In the genomic region with DNA sequence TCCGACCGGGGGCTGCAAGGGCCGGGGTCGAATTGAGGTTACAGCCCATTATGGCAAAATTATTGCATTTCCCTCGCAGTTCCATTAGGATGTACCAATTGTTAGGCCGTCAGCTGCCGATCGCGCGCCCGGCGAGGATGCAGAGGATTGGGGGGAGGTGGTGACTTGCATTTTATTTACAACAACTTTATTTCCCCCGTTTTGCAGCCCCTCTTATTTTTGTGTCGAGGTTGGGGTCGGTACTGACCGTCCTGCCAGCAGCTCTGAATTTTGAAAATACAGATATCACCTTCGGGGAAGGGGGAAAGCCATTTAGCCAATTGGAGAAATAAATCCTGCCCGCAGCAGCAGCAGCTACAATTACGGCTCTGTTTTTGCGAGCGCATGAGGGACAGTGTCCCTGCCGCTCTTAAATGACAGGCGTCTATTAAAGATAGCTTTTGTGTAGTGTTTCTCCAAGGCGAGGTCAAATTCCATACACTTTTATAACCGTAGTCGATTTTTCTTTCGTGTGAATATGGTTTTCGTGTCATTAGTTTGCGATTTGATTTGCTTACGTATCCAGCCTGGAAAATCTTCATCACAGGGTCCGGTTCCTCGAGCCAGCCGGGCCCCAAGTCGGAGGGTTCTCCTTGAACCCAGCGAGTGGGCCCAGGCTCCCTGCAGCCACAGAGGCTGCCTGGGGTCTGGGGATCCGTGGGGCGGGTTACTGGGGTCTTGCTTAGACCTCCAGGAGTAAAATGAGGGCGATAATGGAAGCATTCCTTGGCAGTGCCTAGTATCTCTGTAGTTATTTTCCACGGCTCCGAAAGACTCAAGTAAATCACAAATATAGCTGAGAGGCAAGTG, we compare ENCODE assay signal across 16 cellular contexts. TPM values are rescaled to one million over a fixed set of nuclear protein-coding genes. Genes with fewer than 3 reads are reported as not detected.
DNase-seq lines count a peak whose midpoint lies in the region; ATAC-seq and TF ChIP-seq lines count a peak whose summit lies in the region.
"Had no signal": no experiment of that assay in that cellular context is flagged by ENCODE, and none has a peak within 500 bp of the region (broad histone marks: within the 10 kb centered on the region; RNA-seq: fewer than 3 reads in every experiment).

No MANE protein-coding gene starts in this region.

- no peak overlapping the region for H3K27ac ChIP-seq in HUES6 (ENCODE audit: low read depth, low read length)
- H3K27ac ChIP-seq in lower lobe of right lung, result peak overlapping the region; percentile 89
- H3K27ac ChIP-seq in testis, result no peak overlapping the region

- POLR2A ChIA-PET in naive thymus-derived CD8-positive, alpha-beta T cell (lab: Charles Lee), result interaction anchor here (1.4 kb wide), 1 partner anchor 11 kb away, joined by 4 read pairs; no protein-coding TSS in a partner anchor

- peaks cover 19% of the 10 kb centered on the region for H3K36me3 Mint-ChIP-seq in brain
- H3K36me3 Mint-ChIP-seq in naive thymus-derived CD8-positive, alpha-beta T cell, result no peaks in the 10 kb centered on the region

- peak overlapping the region; percentile 32 for H3K9ac ChIP-seq in HUES6 (ENCODE audit: low read length)

- H3K36me3 ChIP-seq in HUES6 (ENCODE audit: control insufficient read depth, insufficient read depth, low read length) (no peaks in the 10 kb centered on the region), lower lobe of right lung (no peaks in the 10 kb centered on the region), testis (ENCODE audit: low read depth, missing control alignments) (no peaks in the 10 kb centered on the region)

- 24 to 30% methylated on average over 35 to 40 of the region's 40 CpGs for WGBS in testis, 2 donors

- peak in 1 of 2 experiments; percentile 38 for TF ChIP-seq CTCF in brain (conservative IDR thresholded peaks at IDR 0.05)
- no peak for TF ChIP-seq CTCF in lower lobe of right lung (IDR thresholded peaks at IDR 0.05)
- TF ChIP-seq CTCF in testis (IDR thresholded peaks at IDR 0.05), result no peak

- peaks cover 24% of the 10 kb centered on the region; the same call in 1 of the 2 replicates for H3K4me1 ChIP-seq in HUES6 (ENCODE audit: control insufficient read depth, insufficient read depth, low read length)
- peaks cover 21% of the 10 kb centered on the region for H3K4me1 ChIP-seq in lower lobe of right lung
- peaks cover 4% of the 10 kb centered on the region for H3K4me1 ChIP-seq in testis

- TF ChIP-seq POLR2A in testis (IDR thresholded peaks at IDR 0.05), result no peak

- peaks cover 100% of the 10 kb centered on the region for H3K27me3 Mint-ChIP-seq in brain
- H3K27me3 Mint-ChIP-seq in naive thymus-derived CD8-positive, alpha-beta T cell, result peaks cover 29 to 75% (median 49%) of the 10 kb centered on the region in 5 donors
- H3K27me3 Mint-ChIP-seq in stimulated activated naive CD8-positive, alpha-beta T cell treated with anti-CD3 and anti-CD28 coated beads, Interleukin-15, amount 100 ng/mL, for 72 hours, result peaks cover 76% of the 10 kb centered on the region

- H3K4me3 ChIP-seq in HUES6 (ENCODE audit: low read depth, low read length), result peak overlapping the region; percentile 32; the same call in 1 of the 2 replicates
- H3K4me3 ChIP-seq in lower lobe of right lung, result peak overlapping the region; percentile 70
- peak overlapping the region in 1 of 2 donors; percentile 46 for H3K4me3 ChIP-seq in testis

- intact Hi-C loops in lower lobe of right lung (cut with DNase I) (loop anchor here (5.0 kb wide), 1 partner anchor 287 kb away; no protein-coding TSS in a partner anchor), testis (cut with DNase I; ENCODE audit: low total_unique reads) (no loop called here)

- peaks cover 0 to 29% (median 12%) of the 10 kb centered on the region in 5 experiments for H3K9me3 Mint-ChIP-seq in brain
- H3K9me3 Mint-ChIP-seq in naive thymus-derived CD8-positive, alpha-beta T cell, result peaks cover 0 to 2% (median 0%) of the 10 kb centered on the region in 9 donors
- no peaks in the 10 kb centered on the region for H3K9me3 Mint-ChIP-seq in stimulated activated naive CD8-positive, alpha-beta T cell treated with anti-CD3 and anti-CD28 coated beads, Interleukin-15, amount 100 ng/mL, for 72 hours
- H3K9me3 Mint-ChIP-seq: activated B cell treated with CpG ODN at 0.5 μM for 24 hours had no signal

- H3K4me3 Mint-ChIP-seq in brain, result peak overlapping the region in 3 of 5 experiments; percentile 79 to 92 (median 82)
- H3K4me3 Mint-ChIP-seq in naive thymus-derived CD8-positive, alpha-beta T cell, result no peak overlapping the region
- no peak overlapping the region for H3K4me3 Mint-ChIP-seq in stimulated activated naive CD8-positive, alpha-beta T cell treated with anti-CD3 and anti-CD28 coated beads, Interleukin-15, amount 100 ng/mL, for 72 hours

- no peak for DNase-seq in lower lobe of right lung
- peak; percentile 7 for DNase-seq in testis
- DNase-seq in naive thymus-derived CD8-positive, alpha-beta T cell, result no peak
- no peak for DNase-seq in stimulated activated naive CD8-positive, alpha-beta T cell treated with anti-CD3 and anti-CD28 coated beads, Interleukin-15, amount 100 ng/mL, for 72 hours
- DNase-seq in NCI-H446 treated with DMSO at 0.1 percent for 48 hours (lab: John Stamatoyannopoulos, UW), result no peak
- DNase-seq: activated B cell treated with CpG ODN at 0.5 μM for 24 hours; DMS153; hippocampal formation; naive thymus-derived CD4-positive, alpha-beta T cell; NCI-H2081 treated with DMSO at 0.1 percent for 48 hours; stimulated activated CD4-positive, alpha-beta T cell treated with anti-CD3 and anti-CD28 coated beads, Interleukin-4, amount 100 ng/mL, for 4 hours had no signal

- peaks cover 26% of the 10 kb centered on the region for H3K4me1 Mint-ChIP-seq in brain
- H3K4me1 Mint-ChIP-seq in naive thymus-derived CD8-positive, alpha-beta T cell, result peaks cover 7 to 15% (median 11%) of the 10 kb centered on the region in 4 donors
- peaks cover 9% of the 10 kb centered on the region for H3K4me1 Mint-ChIP-seq in stimulated activated naive CD8-positive, alpha-beta T cell treated with anti-CD3 and anti-CD28 coated beads, Interleukin-15, amount 100 ng/mL, for 72 hours

- no peak for ATAC-seq in lower lobe of right lung
- no peak for ATAC-seq in naive thymus-derived CD8-positive, alpha-beta T cell
- ATAC-seq in stimulated activated naive CD8-positive, alpha-beta T cell treated with anti-CD3 and anti-CD28 coated beads, Interleukin-15, amount 100 ng/mL, for 72 hours, result no peak
- no peak for ATAC-seq in HG03378 (IDR thresholded peaks at IDR 0.05; ENCODE audit: unreplicated experiment)
- ATAC-seq: Right ventricle myocardium inferior had no signal

- H3K27ac Mint-ChIP-seq in brain, result peak overlapping the region in 2 of 5 experiments; percentile 18 to 94
- no peak overlapping the region for H3K27ac Mint-ChIP-seq in naive thymus-derived CD8-positive, alpha-beta T cell
- H3K27ac Mint-ChIP-seq in stimulated activated naive CD8-positive, alpha-beta T cell treated with anti-CD3 and anti-CD28 coated beads, Interleukin-15, amount 100 ng/mL, for 72 hours, result no peak overlapping the region
- H3K27ac Mint-ChIP-seq: activated B cell treated with CpG ODN at 0.5 μM for 24 hours; naive thymus-derived CD4-positive, alpha-beta T cell had no signal

- H3K9me3 ChIP-seq in HUES6 (ENCODE audit: control insufficient read depth, insufficient read depth, low read depth, low read length) (no peaks in the 10 kb centered on the region), lower lobe of right lung (no peaks in the 10 kb centered on the region), testis (no peaks in the 10 kb centered on the region)
- H3K9me3 ChIP-seq: tibial artery had no signal

- H3K27me3 ChIP-seq in HUES6 (ENCODE audit: control insufficient read depth, insufficient read depth, low read length), result peaks cover 100% of the 10 kb centered on the region
- H3K27me3 ChIP-seq in lower lobe of right lung (ENCODE audit: low read depth), result peaks cover 73% of the 10 kb centered on the region
- no peaks in the 10 kb centered on the region for H3K27me3 ChIP-seq in testis
- H3K27me3 ChIP-seq: tibial artery had no signal

RNA-seq across cellular contexts. Expression of gene HOXA5, which starts 0.7 kb away (rescaled TPM):
- 25.3 TPM for polyA plus RNA-seq in brain (ENCODE audit: insufficient read depth, low read depth, low replicate concordance)
- 16.0 TPM for total RNA-seq in lower lobe of right lung
- under 1 TPM in 1 of 2 donors, not detected in 1; 0.63 TPM for total RNA-seq in testis
- 7.6 TPM for polyA plus RNA-seq in testis (ENCODE audit: insufficient read depth, low read depth, low replicate concordance)
- not detected for total RNA-seq in naive thymus-derived CD8-positive, alpha-beta T cell
- not detected for polyA plus RNA-seq in naive thymus-derived CD8-positive, alpha-beta T cell
- total RNA-seq: activated B cell treated with CpG ODN at 0.5 μM for 24 hours, Right ventricle myocardium inferior had no signal
- polyA plus RNA-seq: naive thymus-derived CD4-positive, alpha-beta T cell had no signal

RNA-seq across cellular contexts. Expression of gene HOXA6, which starts 3.4 kb away (rescaled TPM):
- polyA plus RNA-seq in brain (ENCODE audit: insufficient read depth, low read depth, low replicate concordance), result 14.9 TPM
- 4.6 TPM for total RNA-seq in lower lobe of right lung
- not detected for total RNA-seq in testis
- polyA plus RNA-seq in testis (ENCODE audit: insufficient read depth, low read depth, low replicate concordance), result 0.37 TPM
- not detected for total RNA-seq in naive thymus-derived CD8-positive, alpha-beta T cell
- not detected for polyA plus RNA-seq in naive thymus-derived CD8-positive, alpha-beta T cell
- total RNA-seq: activated B cell treated with CpG ODN at 0.5 μM for 24 hours, Right ventricle myocardium inferior had no signal
- polyA plus RNA-seq: naive thymus-derived CD4-positive, alpha-beta T cell had no signal

RNA-seq across cellular contexts. Expression of gene HOXA3, which starts 8.2 kb away (rescaled TPM):
- polyA plus RNA-seq in brain (ENCODE audit: insufficient read depth, low read depth, low replicate concordance) (2.0 TPM), testis (ENCODE audit: insufficient read depth, low read depth, low replicate concordance) (2.8 TPM)
- total RNA-seq in lower lobe of right lung (4.6 TPM), testis (1 to 10 TPM in 1 of 2 donors, under 1 TPM in 1; 0.93 to 2.4 TPM)
- not detected for total RNA-seq in naive thymus-derived CD8-positive, alpha-beta T cell
- polyA plus RNA-seq in naive thymus-derived CD8-positive, alpha-beta T cell, result not detected
- total RNA-seq: activated B cell treated with CpG ODN at 0.5 μM for 24 hours, Right ventricle myocardium inferior had no signal
- polyA plus RNA-seq: naive thymus-derived CD4-positive, alpha-beta T cell had no signal

RNA-seq across cellular contexts. Expression of gene HOXA7, which starts 12.3 kb away (rescaled TPM):
- 1.3 TPM for polyA plus RNA-seq in brain (ENCODE audit: insufficient read depth, low read depth, low replicate concordance)
- 2.2 TPM for total RNA-seq in lower lobe of right lung
- total RNA-seq in testis, result 1 to 10 TPM; 3.1 to 7.8 TPM
- polyA plus RNA-seq in testis (ENCODE audit: insufficient read depth, low read depth, low replicate concordance), result 13.1 TPM
- not detected for total RNA-seq in naive thymus-derived CD8-positive, alpha-beta T cell
- not detected for polyA plus RNA-seq in naive thymus-derived CD8-positive, alpha-beta T cell
- total RNA-seq: activated B cell treated with CpG ODN at 0.5 μM for 24 hours; naive thymus-derived CD4-positive, alpha-beta T cell; Right ventricle myocardium inferior had no signal
- polyA plus RNA-seq: naive thymus-derived CD4-positive, alpha-beta T cell had no signal

RNA-seq across cellular contexts. Expression of gene HOXA4, which starts 13.6 kb away (rescaled TPM):
- polyA plus RNA-seq in brain (ENCODE audit: insufficient read depth, low read depth, low replicate concordance) (1.1 TPM), testis (ENCODE audit: insufficient read depth, low read depth, low replicate concordance) (3.3 TPM)
- total RNA-seq in lower lobe of right lung (8.5 TPM), testis (1 to 10 TPM; 1.7 to 3.4 TPM)
- under 1 TPM in 1 of 2 experiments, not detected in 1; 0.31 TPM for total RNA-seq in naive thymus-derived CD8-positive, alpha-beta T cell
- polyA plus RNA-seq in naive thymus-derived CD8-positive, alpha-beta T cell, result under 1 TPM in 2 of 3 donors, not detected in 1; 0.22 to 0.38 TPM
- total RNA-seq: naive thymus-derived CD4-positive, alpha-beta T cell had no signal

Comparison
In these comparisons a context has a peak if more than half of its experiments do, and no peak if none do; other contexts are left out.
1. H3K4me3 Mint-ChIP-seq: peak in brain (3 of 5); none in naive thymus-derived CD8-positive, alpha-beta T cell (0 of 10) and stimulated activated naive CD8-positive, alpha-beta T cell treated with anti-CD3 and anti-CD28 coated beads, Interleukin-15, amount 100 ng/mL, for 72 hours (0 of 2).
2. RNA of gene HOXA5, which starts 0.7 kb away (total RNA-seq): 16.0 TPM in lower lobe of right lung (single experiment); 0.63 TPM in testis and not detected in naive thymus-derived CD8-positive, alpha-beta T cell; every median in the first group is over 10 times any median in the second.